27 cellular contexts compared by ENCODE assay signal in the genomic region with DNA sequence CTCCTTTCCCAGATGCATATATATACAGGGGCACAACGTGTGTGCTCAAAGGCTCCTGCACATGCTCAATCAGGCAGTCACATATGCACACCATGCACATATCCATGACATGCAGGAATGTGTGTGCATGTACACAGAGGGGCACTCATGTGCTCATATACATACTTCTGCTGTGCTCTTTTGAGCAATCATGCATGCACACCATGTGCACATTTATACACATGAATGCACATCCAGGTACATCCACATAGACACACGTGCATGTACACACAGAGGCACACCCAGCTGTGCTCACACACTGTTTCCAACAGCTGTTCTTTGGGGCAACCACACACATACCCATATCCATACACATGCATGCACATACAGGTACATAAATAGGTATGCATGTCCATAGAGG.
"Had no signal": no experiment of that assay in that cellular context is flagged by ENCODE, and none has a peak within 500 bp of the region (broad histone marks: within the 10 kb centered on the region; RNA-seq: fewer than 3 reads in every experiment).

No MANE protein-coding gene starts in this region.

- H3K27ac ChIP-seq: ascending aorta, VCaP had no signal

- FAIRE-seq: colon, TTC549 had no signal

- H3K36me3 ChIP-seq: ascending aorta had no signal

- H3K27me3 ChIP-seq: ascending aorta had no signal

- H3K4me3 ChIP-seq: ascending aorta had no signal

- H3K4me1 ChIP-seq: ascending aorta had no signal

- H3K9me3 ChIP-seq: ascending aorta had no signal

- DNase-seq: activated B cell treated with CpG ODN at 0.5 μM for 24 hours; activated CD4-positive, alpha-beta memory T cell treated with anti-CD3 and anti-CD28 coated beads, Interleukin-2, amount 10 ng/mL, durations not matched to agents 7 days and 5 days; activated CD4-positive, alpha-beta T cell treated with anti-CD3 and anti-CD28 coated beads for 4 hours; activated CD4-positive, alpha-beta T cell treated with anti-CD3 and anti-CD28 coated beads, Interleukin-2, amount 10 ng/mL, durations not matched to agents 7 days and 5 days; activated CD4-positive, alpha-beta T cell treated with anti-CD3 and anti-CD28 coated beads, Interleukin-2, amount 50 U/mL, for 48 hours; activated CD4-positive, CD25-positive, alpha-beta regulatory T cell treated with anti-CD3 and anti-CD28 coated beads, Interleukin-2, amount 50 U/mL, for 72 hours; activated CD8-positive, alpha-beta memory T cell treated with anti-CD3 and anti-CD28 coated beads for 24 hours; activated CD8-positive, alpha-beta memory T cell treated with anti-CD3 and anti-CD28 coated beads, Interleukin-2, amount 10 ng/mL, durations not matched to agents 7 days and 5 days; activated CD8-positive, alpha-beta memory T cell treated with anti-CD3 and anti-CD28 coated beads, Interleukin-2, amount 50 U/mL, for 48 hours; activated CD8-positive, alpha-beta T cell treated with anti-CD3 and anti-CD28 coated beads, Interleukin-2, amount 10 ng/mL, durations not matched to agents 7 days and 5 days; activated effector memory CD4-positive, alpha-beta T cell treated with Interleukin-2 at 50 U/mL for 16 hours; activated gamma-delta T cell; activated naive CD4-positive, alpha-beta T cell treated with anti-CD3 and anti-CD28 coated beads, Interleukin-2, amount 10 ng/mL, durations not matched to agents 7 days and 5 days; activated naive CD4-positive, alpha-beta T cell treated with Interleukin-2 at 50 U/mL for 16 hours; activated naive CD8-positive, alpha-beta T cell treated with anti-CD3 and anti-CD28 coated beads, Interleukin-2, amount 10 ng/mL, durations not matched to agents 7 days and 5 days; activated naive CD8-positive, alpha-beta T cell treated with anti-CD3 and anti-CD28 coated beads, Interleukin-2, amount 50 U/mL, for 24 hours; activated T-cell treated with anti-CD3 and anti-CD28 coated beads, Interleukin-2, amount 50 U/mL, for 24 hours; activated T-cell treated with anti-CD3 and anti-CD28 coated beads, Interleukin-2, amount 50 U/mL, for 48 hours; amygdala; anterior cingulate cortex; central memory CD4-positive, alpha-beta T cell; T-helper 2 cell; T-helper 9 cell had no signal

- ATAC-seq: activated CD8-positive, alpha-beta memory T cell treated with anti-CD3 and anti-CD28 coated beads, Interleukin-2, amount 10 ng/mL, durations not matched to agents 7 days and 5 days; activated CD8-positive, alpha-beta T cell treated with anti-CD3 and anti-CD28 coated beads, Interleukin-2, amount 10 ng/mL, durations not matched to agents 7 days and 5 days; activated naive CD8-positive, alpha-beta T cell treated with anti-CD3 and anti-CD28 coated beads, Interleukin-2, amount 50 U/mL, for 24 hours had no signal
